24 cellular contexts compared by ENCODE assay signal in the genomic region with DNA sequence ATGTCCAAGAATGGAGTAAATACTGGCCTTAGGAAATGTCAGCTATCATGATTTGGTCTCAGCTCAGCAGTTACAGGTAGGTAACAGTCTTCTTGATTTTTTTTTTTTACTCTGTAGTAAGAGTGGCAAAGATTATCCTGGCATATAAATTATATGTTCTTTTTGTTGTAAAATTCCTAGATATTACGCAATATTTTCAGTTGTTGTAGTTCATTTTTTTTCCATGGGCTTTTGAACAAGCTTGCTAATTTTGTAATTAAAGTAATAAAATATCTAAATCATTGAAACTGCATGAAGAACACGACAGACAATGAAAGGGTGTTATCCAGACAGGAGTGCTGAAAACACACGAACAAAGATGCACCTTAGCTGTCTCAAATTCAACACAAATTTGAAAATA.
DNase-seq lines count a peak whose midpoint lies in the region; ATAC-seq, FAIRE-seq and TF ChIP-seq lines count a peak whose summit lies in the region.
"Had no signal": no experiment of that assay in that cellular context is flagged by ENCODE, and none has a peak within 500 bp of the region (broad histone marks: within the 10 kb centered on the region; RNA-seq: fewer than 3 reads in every experiment).

No MANE protein-coding gene starts in this region.

- no peak overlapping the region for H4K8ac ChIP-seq in IMR-90 (ENCODE audit: low read depth in 2 of 2, low read length in 2 of 2)

- no peak overlapping the region for H2BK20ac ChIP-seq in IMR-90 (ENCODE audit: low read depth, low read length)

- H3K27ac ChIP-seq in IMR-90 (ENCODE audit: insufficient read depth, low read length) (no peak overlapping the region), K562 (ENCODE audit: extremely low read depth, low read depth, low read length) (no peak overlapping the region), keratinocyte (ENCODE audit: control insufficient read depth, insufficient read depth, low read length) (no peak overlapping the region)
- H3K27ac ChIP-seq: BLaER1 had no signal

- H3K4me3 ChIP-seq in IMR-90 (ENCODE audit: insufficient read depth, low read depth, low read length) (no peak overlapping the region), K562 (no peak overlapping the region), keratinocyte (ENCODE audit: control insufficient read depth in 2 of 3, extremely low read depth in 1 of 3, insufficient read depth in 2 of 3, low read depth in 1 of 3, low read length in 3 of 3) (no peak overlapping the region)
- H3K4me3 ChIP-seq: BLaER1, GM12878 had no signal

- H3K36me3 ChIP-seq in IMR-90 (ENCODE audit: control insufficient read depth, insufficient read depth, low read length) (no peaks in the 10 kb centered on the region), K562 (ENCODE audit: control insufficient read depth, insufficient read depth, low read length) (no peaks in the 10 kb centered on the region), keratinocyte (ENCODE audit: control insufficient read depth in 2 of 2, extremely low read depth in 1 of 2, insufficient read depth in 2 of 2, low read length in 2 of 2) (no peaks in the 10 kb centered on the region)
- H3K36me3 ChIP-seq: BE2C, BLaER1 had no signal

- H3K9me1 ChIP-seq in IMR-90 (ENCODE audit: insufficient read depth, low read length) (no peaks in the 10 kb centered on the region), K562 (ENCODE audit: control insufficient read depth, insufficient read depth, low read length) (no peaks in the 10 kb centered on the region), keratinocyte (ENCODE audit: control insufficient read depth, extremely low read depth, insufficient read depth, low read length) (no peaks in the 10 kb centered on the region)

- no peak for ATAC-seq in IMR-90 (ENCODE audit: low read depth)
- no peak for ATAC-seq in K562
- no peak for ATAC-seq in GM21528 (IDR thresholded peaks at IDR 0.05; ENCODE audit: low FRiP score, unreplicated experiment)
- no peak for ATAC-seq in HG02571 (IDR thresholded peaks at IDR 0.05; ENCODE audit: unreplicated experiment)
- ATAC-seq: GM12878 had no signal

- H2AK9ac ChIP-seq in IMR-90 (replicated peaks; ENCODE audit: low read depth, low read length, poor library complexity), result no peak overlapping the region

- H3K9me3 ChIP-seq in IMR-90 (ENCODE audit: control insufficient read depth, insufficient read depth, low read length) (no peaks in the 10 kb centered on the region), K562 (replicated peaks; ENCODE audit: control insufficient read depth, insufficient read depth, low read depth, low read length) (no peaks in the 10 kb centered on the region), keratinocyte (ENCODE audit: control insufficient read depth, low read depth, low read length) (no peaks in the 10 kb centered on the region)
- H3K9me3 ChIP-seq: BE2C, BLaER1 had no signal

- H3K4me2 ChIP-seq in IMR-90 (ENCODE audit: low read depth, low read length), result no peak overlapping the region
- no peak overlapping the region for H3K4me2 ChIP-seq in K562 (ENCODE audit: insufficient read depth, low read length)
- peak overlapping the region; percentile 32 for H3K4me2 ChIP-seq in keratinocyte (ENCODE audit: control insufficient read depth, extremely low read depth, insufficient read depth, low read depth, low read length)
- H3K4me2 ChIP-seq: BLaER1 had no signal

- FAIRE-seq in K562 (lab: Jason Lieb, UNC) (no peak), keratinocyte (lab: Jason Lieb, UNC) (no peak)
- FAIRE-seq: A204.1, GM12878, GM12892, GM18507 had no signal

- TF ChIP-seq EP300 in K562 (IDR thresholded peaks at IDR 0.05; ENCODE audit: low read length), result no peak

- intact Hi-C loops in IMR-90 (cut with micrococcal nuclease), result no loop called here
- intact Hi-C loops in K562 (cut with micrococcal nuclease), result no loop called here

- H2AFZ ChIP-seq in IMR-90 (replicated peaks; ENCODE audit: low read length, poor library complexity) (no peak overlapping the region), K562 (ENCODE audit: low read depth, low read length) (no peak overlapping the region), keratinocyte (ENCODE audit: control insufficient read depth, low read length) (peak overlapping the region; percentile 44)

- no peak overlapping the region for H2BK5ac ChIP-seq in IMR-90 (ENCODE audit: low read depth, low read length, poor library complexity, severe bottlenecking)

- no peaks in the 10 kb centered on the region for H3K27me3 ChIP-seq in IMR-90 (ENCODE audit: control insufficient read depth, insufficient read depth, low read length)
- no peaks in the 10 kb centered on the region for H3K27me3 ChIP-seq in K562 (ENCODE audit: control insufficient read depth in 2 of 2, insufficient read depth in 2 of 2, low read length in 2 of 2)
- no peaks in the 10 kb centered on the region for H3K27me3 ChIP-seq in keratinocyte (ENCODE audit: control insufficient read depth, extremely low read depth, insufficient read depth, low read length)
- H3K27me3 ChIP-seq: BE2C, BLaER1 had no signal

- H4K91ac ChIP-seq in IMR-90 (ENCODE audit: insufficient read depth, low read depth, low read length), result no peak overlapping the region

- no peak overlapping the region for H3K56ac ChIP-seq in IMR-90 (ENCODE audit: extremely low read depth, insufficient read depth, low read length)

- BruUV-seq in IMR-90 (replicated peaks; lab: Mats Ljungman, UMichigan), result no TSS peak
- no TSS peak for BruUV-seq in K562 (replicated peaks; lab: Mats Ljungman, UMichigan)

- dilution Hi-C loops in IMR-90 (cut with HindIII; ENCODE audit: low sequenced_read_pairs, unreplicated experiment) (no loop called here), keratinocyte (cut with MboI; ENCODE audit: extremely low pct_ligation_motif_present, low sequenced_read_pairs) (no loop called here)

- H2AK5ac ChIP-seq in IMR-90 (ENCODE audit: low read depth, low read length), result no peak overlapping the region

- no CpG with 5 or more reads among the region's 3 CpGs for WGBS in IMR-90 (ENCODE audit: extremely low coverage in 2 of 2, insufficient read length in 1 of 2), 2 experiments
- 2% methylated on average over 3 of the region's 3 CpGs for WGBS in K562 (ENCODE audit: insufficient coverage, low coverage, missing lambda C conversion rate)

- CTCF ChIA-PET in IMR-90 (lab: Yijun Ruan, JAX), result no interaction called here
- CTCF ChIA-PET in K562 (lab: Yijun Ruan, JAX; ENCODE audit: low intra/inter-chr PET ratio), result no interaction called here

- no peak overlapping the region for H3K18ac ChIP-seq in IMR-90 (ENCODE audit: low read depth, low read length)

- no peak for TF ChIP-seq POLR2A in IMR-90 (IDR thresholded peaks at IDR 0.05; ENCODE audit: low read depth, low read length)
- no peak for TF ChIP-seq POLR2A in K562 (conservative IDR thresholded peaks at IDR 0.05)

- H3K4me1 ChIP-seq in IMR-90 (ENCODE audit: control insufficient read depth, insufficient read depth, low read length), result no peaks in the 10 kb centered on the region
- H3K4me1 ChIP-seq in K562 (replicated peaks in 1 of 2; ENCODE audit: control insufficient read depth in 2 of 2, insufficient read depth in 2 of 2, low read length in 2 of 2), result no peaks in the 10 kb centered on the region
- H3K4me1 ChIP-seq in keratinocyte (ENCODE audit: control insufficient read depth, extremely low read depth, insufficient read depth, low read length), result no peaks in the 10 kb centered on the region
- H3K4me1 ChIP-seq: BE2C, BLaER1 had no signal

- no peak overlapping the region for H3K23ac ChIP-seq in IMR-90 (ENCODE audit: low read depth, low read length)

- no peak overlapping the region for H3K9ac ChIP-seq in IMR-90 (ENCODE audit: low read depth, low read length)
- no peak overlapping the region for H3K9ac ChIP-seq in K562 (ENCODE audit: insufficient read depth in 1 of 2, low read depth in 2 of 2, low read length in 2 of 2)
- no peak overlapping the region for H3K9ac ChIP-seq in keratinocyte (ENCODE audit: control insufficient read depth, extremely low read depth, insufficient read depth, low read length)
- H3K9ac ChIP-seq: BLaER1 had no signal

- H2BK120ac ChIP-seq in IMR-90 (ENCODE audit: low read depth, low read length), result no peak overlapping the region

- H3K4ac ChIP-seq in IMR-90 (ENCODE audit: low read depth, low read length), result no peak overlapping the region

- DNase-seq in IMR-90, result no peak
- no peak for DNase-seq in K562 (ENCODE audit: extremely low read depth in 1 of 4, low spot score in 3 of 4)
- no peak for DNase-seq in keratinocyte (ENCODE audit: low read depth, low spot score)
- DNase-seq: 8988T; ACHN; BE2C; C1 segment of cervical spinal cord; CD4-positive, CD25-positive, alpha-beta regulatory T cell; CD8-positive, alpha-beta memory T cell; COR-L47; DMS 273 treated with DMSO at 0.1 percent for 48 hours; DMS153; DMS53; DMS79; DND-41; EL; GDM1 had no signal

- no peak for TF ChIP-seq RAD21 in IMR-90 (IDR thresholded peaks at IDR 0.05; ENCODE audit: low read length)
- no peak for TF ChIP-seq RAD21 in K562 (CRISPR knock-in tag; conservative IDR thresholded peaks at IDR 0.05 in 1 of 2, IDR thresholded peaks at IDR 0.05 in 1 of 2)

- in situ Hi-C loops in IMR-90 (cut with MboI; ENCODE audit: low sequenced_read_pairs), result no loop called here
- in situ Hi-C loops in K562 (cut with MboI), result no loop called here

- POLR2A ChIA-PET in IMR-90 (lab: Charles Lee; ENCODE audit: unreplicated experiment) (no interaction called here), K562 (lab: Yijun Ruan, JAX) (no interaction called here)

- TF ChIP-seq CTCF in IMR-90 (conservative IDR thresholded peaks at IDR 0.05; ENCODE audit: low read depth, low read length) (no peak), K562 (IDR thresholded peaks at IDR 0.05 in 2 of 3, conservative IDR thresholded peaks at IDR 0.05 in 1 of 3; ENCODE audit: insufficient read depth in 2 of 3, low read depth in 1 of 3, low read length in 3 of 3) (no peak), keratinocyte (optimal IDR thresholded peaks at IDR 0.05 in 1 of 3, IDR thresholded peaks at IDR 0.05 in 1 of 3, conservative IDR thresholded peaks at IDR 0.05 in 1 of 3; ENCODE audit: extremely low read depth in 1 of 3, insufficient read depth in 2 of 3, low read length in 3 of 3) (no peak)

- no peak overlapping the region for H3K14ac ChIP-seq in IMR-90 (replicated peaks; ENCODE audit: low read depth, low read length)

- H2BK15ac ChIP-seq in IMR-90 (ENCODE audit: low read depth, low read length), result no peak overlapping the region

- H4K5ac ChIP-seq in IMR-90 (ENCODE audit: low read depth, low read length), result no peak overlapping the region

- H4K20me1 ChIP-seq in IMR-90 (ENCODE audit: insufficient read depth, low read length) (no peaks in the 10 kb centered on the region), K562 (replicated peaks; ENCODE audit: control insufficient read depth, insufficient read depth, low read length) (no peaks in the 10 kb centered on the region), keratinocyte (ENCODE audit: control insufficient read depth, extremely low read depth, insufficient read depth, low read length) (no peaks in the 10 kb centered on the region)
- H4K20me1 ChIP-seq: BLaER1 had no signal

- no peaks in the 10 kb centered on the region for H3K79me2 ChIP-seq in K562 (ENCODE audit: control insufficient read depth, insufficient read depth, low read length)
- H3K79me2 ChIP-seq in keratinocyte (ENCODE audit: control insufficient read depth, insufficient read depth, low read length), result no peaks in the 10 kb centered on the region

- H3K79me1 ChIP-seq in IMR-90 (ENCODE audit: low read depth in 1 of 2, low read length in 2 of 2), result no peaks in the 10 kb centered on the region

TF ChIP-seq in K562, 482 proteins besides CTCF, POLR2A, EP300 and RAD21 (continues in another document):
- TF ChIP-seq ARID1B (IDR thresholded peaks at IDR 0.05), result no peak
- TF ChIP-seq CEBPB (tag; IDR thresholded peaks at IDR 0.05), result peak; percentile 80
